Comparison of ENCODE assay signal across 9 cellular contexts in genomic region chr14:23566112-23566781, GRCh38. TPM values are rescaled to one million over a fixed set of nuclear protein-coding genes. Genes with fewer than 3 reads are reported as not detected.
A peak's percentile ranks its signal among the peaks of the same experiment; 100 is the strongest.
DNase-seq lines count a peak whose midpoint lies in the region; ATAC-seq and TF ChIP-seq lines count a peak whose summit lies in the region.
"Had no signal": no experiment of that assay in that cellular context is flagged by ENCODE, and none has a peak within 500 bp of the region (broad histone marks: within the 10 kb centered on the region; RNA-seq: fewer than 3 reads in every experiment).

No MANE protein-coding gene starts in this region.

- TF ChIP-seq CTCF in stomach (IDR thresholded peaks at IDR 0.05): no peak
- TF ChIP-seq CTCF in gastrocnemius medialis (IDR thresholded peaks at IDR 0.05 in 4 of 5, conservative IDR thresholded peaks at IDR 0.05 in 1 of 5): no peak

- ATAC-seq in activated CD8-positive, alpha-beta T cell treated with anti-CD3 and anti-CD28 coated beads, Interleukin-2, amount 10 ng/mL, durations not matched to agents 7 days and 5 days: no peak
- no peak for ATAC-seq in gastrocnemius medialis
- ATAC-seq in HG03159 (IDR thresholded peaks at IDR 0.05; ENCODE audit: unreplicated experiment): no peak

- in situ Hi-C loops in gastrocnemius medialis (cut with MboI; ENCODE audit: low sequenced_read_pairs in 4 of 4): loop anchor here in 3 of 4 donors (10.0 to 25.0 kb wide), 3 partner anchors 229 to 979 kb away; partner anchors contain the start of genes ABHD4 (in 1 of the 3), DAD1 (in 1 of the 3) and PABPN1 (in 1 of the 3)

- TF ChIP-seq POLR2A in stomach (IDR thresholded peaks at IDR 0.05): no peak
- TF ChIP-seq POLR2A in gastrocnemius medialis (IDR thresholded peaks at IDR 0.05): no peak

- H3K9me3 ChIP-seq in iPS-18a (ENCODE audit: control insufficient read depth, low read depth, low read length): no peaks in the 10 kb centered on the region
- H3K9me3 ChIP-seq in stomach: no peaks in the 10 kb centered on the region
- H3K9me3 ChIP-seq in gastrocnemius medialis: no peaks in the 10 kb centered on the region

- peaks cover 43% of the 10 kb centered on the region for H3K36me3 Mint-ChIP-seq in activated CD4-positive, alpha-beta T cell treated with anti-CD3 and anti-CD28 coated beads, Interleukin-2, amount 10 ng/mL, durations not matched to agents 24 days and 14 days (ENCODE audit: low read depth)
- peaks cover 50% of the 10 kb centered on the region for H3K36me3 Mint-ChIP-seq in activated CD8-positive, alpha-beta T cell treated with anti-CD3 and anti-CD28 coated beads, Interleukin-2, amount 10 ng/mL, durations not matched to agents 7 days and 5 days (ENCODE audit: low read depth)

- H3K27me3 ChIP-seq in iPS-18a (ENCODE audit: control insufficient read depth, insufficient read depth, low read length): no peaks in the 10 kb centered on the region
- H3K27me3 ChIP-seq in stomach: peaks cover 0 to 5% (median 0%) of the 10 kb centered on the region in 3 donors
- no peaks in the 10 kb centered on the region for H3K27me3 ChIP-seq in gastrocnemius medialis

- intact Hi-C loops in activated CD4-positive, alpha-beta T cell treated with anti-CD3 and anti-CD28 coated beads, Interleukin-2, amount 10 ng/mL, durations not matched to agents 24 days and 14 days (cut with micrococcal nuclease): loop anchor here (2.0 to 10.0 kb wide), 2 partner anchors 15 to 879 kb away; partner anchors contain the start of genes SDR39U1 and ZFHX2
- intact Hi-C loops in stomach (cut with DNase I; ENCODE audit: low total_unique reads): loop anchor here (2.0 to 10.0 kb wide), 2 partner anchors 83 to 241 kb away; partner anchors contain the start of gene PABPN1
- intact Hi-C loops in gastrocnemius medialis (cut with DNase I; ENCODE audit: low total_unique reads): no loop called here

- WGBS in stomach, 5 donors: 79 to 94% (median 88%) methylated on average over 5 to 10 of the region's 10 CpGs

- peaks cover 33% of the 10 kb centered on the region for H3K4me1 Mint-ChIP-seq in activated CD4-positive, alpha-beta T cell treated with anti-CD3 and anti-CD28 coated beads, Interleukin-2, amount 10 ng/mL, durations not matched to agents 24 days and 14 days
- H3K4me1 Mint-ChIP-seq in activated CD8-positive, alpha-beta T cell treated with anti-CD3 and anti-CD28 coated beads, Interleukin-2, amount 10 ng/mL, durations not matched to agents 7 days and 5 days (ENCODE audit: low read depth): peaks cover 46% of the 10 kb centered on the region

- H3K27ac ChIP-seq in iPS-18a (ENCODE audit: low read length): no peak overlapping the region
- peak overlapping the region in 3 of 5 donors; percentile 79 to 90 (median 87) for H3K27ac ChIP-seq in stomach
- no peak overlapping the region for H3K27ac ChIP-seq in gastrocnemius medialis

- H3K36me3 ChIP-seq in iPS-18a (ENCODE audit: control insufficient read depth, low read depth, low read length) (peaks cover 7% of the 10 kb centered on the region), stomach (peaks cover 35 to 47% (median 41%) of the 10 kb centered on the region in 4 donors), gastrocnemius medialis (no peaks in the 10 kb centered on the region)

- DNase-seq in activated CD4-positive, alpha-beta T cell treated with anti-CD3 and anti-CD28 coated beads, Interleukin-2, amount 10 ng/mL, durations not matched to agents 24 days and 14 days: no peak
- no peak for DNase-seq in activated CD4-positive, alpha-beta T cell treated with anti-CD3 and anti-CD28 coated beads, Interleukin-2, amount 50 U/mL, for 1 hour
- DNase-seq in activated CD8-positive, alpha-beta T cell treated with anti-CD3 and anti-CD28 coated beads, Interleukin-2, amount 10 ng/mL, durations not matched to agents 7 days and 5 days: no peak
- DNase-seq in stomach (no peak), nucleus accumbens (lab: John Stamatoyannopoulos, UW) (no peak), gastrocnemius medialis (no peak)
- DNase-seq: stimulated activated CD4-positive, alpha-beta T cell treated with anti-CD3 and anti-CD28 coated beads, Interleukin-1b, Interleukin-23, amount 100 ng/mL, for 48 hours had no signal

- peak overlapping the region; percentile 98 for H3K27ac Mint-ChIP-seq in activated CD4-positive, alpha-beta T cell treated with anti-CD3 and anti-CD28 coated beads, Interleukin-2, amount 10 ng/mL, durations not matched to agents 24 days and 14 days
- peak overlapping the region; percentile 99 for H3K27ac Mint-ChIP-seq in activated CD8-positive, alpha-beta T cell treated with anti-CD3 and anti-CD28 coated beads, Interleukin-2, amount 10 ng/mL, durations not matched to agents 7 days and 5 days

- H3K9ac ChIP-seq in iPS-18a (ENCODE audit: low read length): no peak overlapping the region

- CTCF ChIA-PET in activated CD8-positive, alpha-beta T cell treated with anti-CD3 and anti-CD28 coated beads, Interleukin-2, amount 10 ng/mL, durations not matched to agents 7 days and 5 days (lab: Charles Lee): interaction anchor here (1.8 to 3.2 kb wide), 3 partner anchors 7 to 92 kb away, joined by 4 to 20 read pairs (median 15); no protein-coding TSS in a partner anchor

- no peaks in the 10 kb centered on the region for H3K9me3 Mint-ChIP-seq in activated CD4-positive, alpha-beta T cell treated with anti-CD3 and anti-CD28 coated beads, Interleukin-2, amount 10 ng/mL, durations not matched to agents 24 days and 14 days
- H3K9me3 Mint-ChIP-seq in activated CD8-positive, alpha-beta T cell treated with anti-CD3 and anti-CD28 coated beads, Interleukin-2, amount 10 ng/mL, durations not matched to agents 7 days and 5 days (ENCODE audit: insufficient read depth): no peaks in the 10 kb centered on the region

- H3K4me1 ChIP-seq in iPS-18a (ENCODE audit: control insufficient read depth, low read depth, low read length) (peaks cover 15% of the 10 kb centered on the region), stomach (peaks cover 18 to 48% (median 36%) of the 10 kb centered on the region in 4 donors), gastrocnemius medialis (peaks cover 0 to 7% of the 10 kb centered on the region in 2 donors)

- POLR2A ChIA-PET in activated CD8-positive, alpha-beta T cell treated with anti-CD3 and anti-CD28 coated beads, Interleukin-2, amount 10 ng/mL, durations not matched to agents 7 days and 5 days (lab: Charles Lee): interaction anchor here (0.7 to 3.4 kb wide), 3 partner anchors 9 to 34 kb away, joined by 3 to 13 read pairs (median 12); no protein-coding TSS in a partner anchor

- H3K4me3 ChIP-seq in iPS-18a (ENCODE audit: low read length) (peak overlapping the region; percentile 85), stomach (peak overlapping the region in 3 of 4 donors; percentile 65 to 71 (median 65)), gastrocnemius medialis (peak overlapping the region in 1 of 4 donors; percentile 83)

- H3K27me3 Mint-ChIP-seq in activated CD4-positive, alpha-beta T cell treated with anti-CD3 and anti-CD28 coated beads, Interleukin-2, amount 10 ng/mL, durations not matched to agents 24 days and 14 days: no peaks in the 10 kb centered on the region
- H3K27me3 Mint-ChIP-seq in activated CD8-positive, alpha-beta T cell treated with anti-CD3 and anti-CD28 coated beads, Interleukin-2, amount 10 ng/mL, durations not matched to agents 7 days and 5 days (ENCODE audit: low read depth): no peaks in the 10 kb centered on the region

- peak overlapping the region; percentile 99 for H3K4me3 Mint-ChIP-seq in activated CD4-positive, alpha-beta T cell treated with anti-CD3 and anti-CD28 coated beads, Interleukin-2, amount 10 ng/mL, durations not matched to agents 24 days and 14 days
- H3K4me3 Mint-ChIP-seq in activated CD8-positive, alpha-beta T cell treated with anti-CD3 and anti-CD28 coated beads, Interleukin-2, amount 10 ng/mL, durations not matched to agents 7 days and 5 days: peak overlapping the region; percentile 100

- TF ChIP-seq EP300 in stomach (IDR thresholded peaks at IDR 0.05): no peak

RNA-seq across cellular contexts. Expression of gene AP1G2, which starts 1.3 kb away (rescaled TPM):
- total RNA-seq in activated CD4-positive, alpha-beta T cell treated with anti-CD3 and anti-CD28 coated beads, Interleukin-2, amount 10 ng/mL, durations not matched to agents 24 days and 14 days: 135 and 142 TPM in 2 replicates
- 100 to 1,000 TPM; 267 to 276 TPM for total RNA-seq in activated CD8-positive, alpha-beta T cell treated with anti-CD3 and anti-CD28 coated beads, Interleukin-2, amount 10 ng/mL, durations not matched to agents 7 days and 5 days
- 100 to 1,000 TPM in 4 of 5 donors, 10 to 100 TPM in 1; 39.1 to 531 (median 212) TPM for total RNA-seq in stomach
- 100 to 1,000 TPM in 2 of 3 donors, 10 to 100 TPM in 1; 85.9 to 214 (median 113) TPM for polyA plus RNA-seq in stomach
- 10 to 100 TPM in 1 of 4 donors, 1 to 10 TPM in 3; 1.5 to 31.5 (median 7.8) TPM for total RNA-seq in gastrocnemius medialis

RNA-seq across cellular contexts. Expression of gene THTPA, which starts 10.2 kb away (rescaled TPM):
- total RNA-seq in activated CD4-positive, alpha-beta T cell treated with anti-CD3 and anti-CD28 coated beads, Interleukin-2, amount 10 ng/mL, durations not matched to agents 24 days and 14 days: 14.5 and 16.7 TPM in 2 replicates
- total RNA-seq in activated CD8-positive, alpha-beta T cell treated with anti-CD3 and anti-CD28 coated beads, Interleukin-2, amount 10 ng/mL, durations not matched to agents 7 days and 5 days: 1 to 10 TPM; 7.3 to 9.8 TPM
- total RNA-seq in stomach (100 to 1,000 TPM in 1 of 5 donors, 10 to 100 TPM in 3, 1 to 10 TPM in 1; 8.5 to 170 (median 20.6) TPM), gastrocnemius medialis (10 to 100 TPM; 13.2 to 32.9 (median 21.4) TPM)
- 10 to 100 TPM in 2 of 3 donors, 1 to 10 TPM in 1; 8.6 to 16.7 (median 15.9) TPM for polyA plus RNA-seq in stomach

RNA-seq across cellular contexts. Expression of gene JPH4, which starts 12.3 kb away (rescaled TPM):
- total RNA-seq in activated CD4-positive, alpha-beta T cell treated with anti-CD3 and anti-CD28 coated beads, Interleukin-2, amount 10 ng/mL, durations not matched to agents 24 days and 14 days: not detected in 2 replicates
- total RNA-seq in activated CD8-positive, alpha-beta T cell treated with anti-CD3 and anti-CD28 coated beads, Interleukin-2, amount 10 ng/mL, durations not matched to agents 7 days and 5 days: not detected
- total RNA-seq in stomach: 1 to 10 TPM in 1 of 5 donors, under 1 TPM in 2, not detected in 2; 0.43 to 1.1 (median 0.58) TPM
- under 1 TPM; 0.15 to 0.50 (median 0.30) TPM for polyA plus RNA-seq in stomach
- total RNA-seq in gastrocnemius medialis: under 1 TPM in 1 of 4 donors, not detected in 3; 0.09 TPM

RNA-seq across cellular contexts. Expression of gene ZFHX2, which starts 14.7 kb away (rescaled TPM):
- 1.8 and 2.8 TPM in 2 replicates for total RNA-seq in activated CD4-positive, alpha-beta T cell treated with anti-CD3 and anti-CD28 coated beads, Interleukin-2, amount 10 ng/mL, durations not matched to agents 24 days and 14 days
- 1 to 10 TPM in 1 of 2 experiments, under 1 TPM in 1; 0.90 to 1.5 TPM for total RNA-seq in activated CD8-positive, alpha-beta T cell treated with anti-CD3 and anti-CD28 coated beads, Interleukin-2, amount 10 ng/mL, durations not matched to agents 7 days and 5 days
- total RNA-seq in stomach: 1 to 10 TPM in 1 of 5 donors, under 1 TPM in 4; under 0.01 to 2.9 (median 0.43) TPM
- polyA plus RNA-seq in stomach: 1 to 10 TPM in 1 of 3 donors, under 1 TPM in 1, not detected in 1; 0.68 to 1.1 TPM
- under 1 TPM in 3 of 4 donors, not detected in 1; 0.23 to 0.44 (median 0.41) TPM for total RNA-seq in gastrocnemius medialis

Comparison
In these comparisons a context has a peak if more than half of its experiments do, and no peak if none do; other contexts are left out.
1. H3K27ac ChIP-seq: peak in stomach (3 of 5); none in iPS-18a (single experiment) and gastrocnemius medialis (0 of 4).